ENCODE assay signal across 16 cellular contexts in genomic region chr7:34939175-34939574, GRCh38.
DNase-seq lines count a peak whose midpoint lies in the region; ATAC-seq, FAIRE-seq and TF ChIP-seq lines count a peak whose summit lies in the region.
"Had no signal": no experiment of that assay in that cellular context is flagged by ENCODE, and none has a peak within 500 bp of the region (broad histone marks: within the 10 kb centered on the region; RNA-seq: fewer than 3 reads in every experiment).

No MANE protein-coding gene starts in this region.

- H3K27me3 ChIP-seq in hepatocyte: no peaks in the 10 kb centered on the region
- H3K27me3 ChIP-seq: ovary had no signal

- peak overlapping the region; percentile 75 to 83 for H3K27ac ChIP-seq in A549
- no peak overlapping the region for H3K27ac ChIP-seq in hepatocyte
- H3K27ac ChIP-seq: ovary, thoracic aorta, VCaP had no signal

- POLR2A ChIA-PET in A549 (lab: Yijun Ruan, JAX): no interaction called here

- H3K79me2 ChIP-seq in hepatocyte: no peaks in the 10 kb centered on the region

- H3K4me2 ChIP-seq in A549: peak overlapping the region; percentile 78
- no peak overlapping the region for H3K4me2 ChIP-seq in hepatocyte

- FAIRE-seq in A549 (lab: Jason Lieb, UNC): peak; percentile 86

- peak in 1 of 2 experiments; percentile 78; a peak in 2 of 5 replicates for TF ChIP-seq EP300 in A549 (IDR thresholded peaks at IDR 0.05)

- TF ChIP-seq CTCF in A549 (IDR thresholded peaks at IDR 0.05) (no peak), hepatocyte (IDR thresholded peaks at IDR 0.05; ENCODE audit: poor library complexity) (no peak)

- peak; percentile 97 to 99 for ATAC-seq in A549
- ATAC-seq in GM19395 (IDR thresholded peaks at IDR 0.05; ENCODE audit: unreplicated experiment): no peak

- no peak for TF ChIP-seq POLR2A in A549 (IDR thresholded peaks at IDR 0.05; ENCODE audit: low read length)

- peak; percentile 18 to 49; a peak in 3 of 5 replicates for TF ChIP-seq RAD21 in A549 (conservative IDR thresholded peaks at IDR 0.05 in 1 of 2, IDR thresholded peaks at IDR 0.05 in 1 of 2)

- no peaks in the 10 kb centered on the region for H3K36me3 ChIP-seq in hepatocyte (replicated peaks; ENCODE audit: insufficient read depth, low read depth)
- H3K36me3 ChIP-seq: ovary had no signal

- peak; percentile 60 to 92 for DNase-seq in A549 (ENCODE audit: low read depth in 1 of 2, low spot score in 1 of 2)
- peak; percentile 18 for DNase-seq in HK-2 (ENCODE audit: unreplicated experiment)
- DNase-seq in astrocyte of the hippocampus (ENCODE audit: low read depth, low spot score): peak; percentile 38
- DNase-seq in hepatocyte (ENCODE audit: low spot score): peak; percentile 29
- DNase-seq in epidermal melanocyte (ENCODE audit: insufficient read length, low spot score): no peak
- DNase-seq in effector CD4-positive, alpha-beta T cell: no peak
- no peak for DNase-seq in GF-D8 (lab: John Stamatoyannopoulos, UW)
- DNase-seq: ACHN; activated CD8-positive, alpha-beta memory T cell treated with anti-CD3 and anti-CD28 coated beads, Interleukin-2, amount 50 U/mL, for 4 hours; Karpas-422; NCI-H2029 treated with DMSO at 0.1 percent for 48 hours; ovary; stimulated activated CD4-positive, alpha-beta T cell treated with anti-CD3 and anti-CD28 coated beads, Interleukin-15, amount 100 ng/mL, for 24 hours had no signal

- H2AFZ ChIP-seq in hepatocyte: no peak overlapping the region

- no peaks in the 10 kb centered on the region for H4K20me1 ChIP-seq in hepatocyte (ENCODE audit: insufficient read depth, poor library complexity, severe bottlenecking)

- H3K9me2 ChIP-seq in hepatocyte (replicated peaks; ENCODE audit: insufficient read depth): no peaks in the 10 kb centered on the region

- H3K4me3 ChIP-seq in A549 (no peak overlapping the region), hepatocyte (no peak overlapping the region)
- H3K4me3 ChIP-seq: ovary, thoracic aorta had no signal

- CTCF ChIA-PET in A549 (lab: Yijun Ruan, JAX): interaction anchor here (0.9 to 2.5 kb wide), 5 partner anchors 10 to 618 kb away, joined by 3 to 7 read pairs (median 4); no protein-coding TSS in a partner anchor

- WGBS in A549 (ENCODE audit: missing lambda C conversion rate): 13% methylated on average over 6 of the region's 6 CpGs
- 59% methylated on average over 6 of the region's 6 CpGs for WGBS in hepatocyte (ENCODE audit: low lambda C conversion rate, missing lambda C conversion rate)

- no peaks in the 10 kb centered on the region for H3K9me3 ChIP-seq in A549
- H3K9me3 ChIP-seq in hepatocyte (ENCODE audit: low read depth): no peaks in the 10 kb centered on the region
- H3K9me3 ChIP-seq: ovary, thoracic aorta had no signal

- H3K4me1 ChIP-seq in A549 (peaks cover 45% of the 10 kb centered on the region), hepatocyte (ENCODE audit: insufficient read depth) (no peaks in the 10 kb centered on the region)

TF ChIP-seq in A549, 52 proteins besides CTCF, POLR2A, EP300 and RAD21:
- TF ChIP-seq E2F6 (IDR thresholded peaks at IDR 0.05; ENCODE audit: borderline replicate concordance, low read depth) (no peak), EHF (CRISPR knock-in tag; IDR thresholded peaks at IDR 0.05) (no peak), POLR2AphosphoS2 (conservative IDR thresholded peaks at IDR 0.05; ENCODE audit: low read length) (no peak), FOSB (CRISPR knock-in tag; IDR thresholded peaks at IDR 0.05) (0 out of 2 replicates have a peak, but pooled peaks have one; percentile 61), JUNB (IDR thresholded peaks at IDR 0.05) (peak; percentile 80), ESRRA (IDR thresholded peaks at IDR 0.05; ENCODE audit: borderline replicate concordance, low read length) (0 out of 2 replicates have a peak, but pooled peaks have one; percentile 24), HOXB5 (CRISPR knock-in tag; IDR thresholded peaks at IDR 0.05) (peak; percentile 81), MAX (IDR thresholded peaks at IDR 0.05) (peak; percentile 81), ATOH8 (CRISPR knock-in tag; IDR thresholded peaks at IDR 0.05; ENCODE audit: low read depth) (peak; percentile 31; the same call in 1 of the 2 replicates), MAZ (IDR thresholded peaks at IDR 0.05; ENCODE audit: borderline replicate concordance, low read depth, low read length) (no peak), MYC (IDR thresholded peaks at IDR 0.05; ENCODE audit: borderline replicate concordance, low read length) (no peak), FOSL2 (IDR thresholded peaks at IDR 0.05) (peak; percentile 74), FOSL2 (CRISPR knock-in tag; IDR thresholded peaks at IDR 0.05) (peak; percentile 93), SMC3 (IDR thresholded peaks at IDR 0.05) (peak; percentile 46; the same call in 2 of the 3 replicates), JUN (IDR thresholded peaks at IDR 0.05) (peak; percentile 32 to 68; a peak in 4 of 5 replicates), CEBPB (IDR thresholded peaks at IDR 0.05) (peak; percentile 88 to 97), GATA3 (IDR thresholded peaks at IDR 0.05; ENCODE audit: borderline replicate concordance) (peak; percentile 84), HOXB13 (CRISPR knock-in tag; IDR thresholded peaks at IDR 0.05; ENCODE audit: low read depth) (peak; percentile 80; the same call in 1 of the 2 replicates)
- TF ChIP-seq, protein P1, sequence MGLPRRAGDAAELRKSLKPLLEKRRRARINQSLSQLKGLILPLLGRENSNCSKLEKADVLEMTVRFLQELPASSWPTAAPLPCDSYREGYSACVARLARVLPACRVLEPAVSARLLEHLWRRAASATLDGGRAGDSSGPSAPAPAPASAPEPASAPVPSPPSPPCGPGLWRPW (IDR thresholded peaks at IDR 0.05): no peak
- TF ChIP-seq, protein P2, sequence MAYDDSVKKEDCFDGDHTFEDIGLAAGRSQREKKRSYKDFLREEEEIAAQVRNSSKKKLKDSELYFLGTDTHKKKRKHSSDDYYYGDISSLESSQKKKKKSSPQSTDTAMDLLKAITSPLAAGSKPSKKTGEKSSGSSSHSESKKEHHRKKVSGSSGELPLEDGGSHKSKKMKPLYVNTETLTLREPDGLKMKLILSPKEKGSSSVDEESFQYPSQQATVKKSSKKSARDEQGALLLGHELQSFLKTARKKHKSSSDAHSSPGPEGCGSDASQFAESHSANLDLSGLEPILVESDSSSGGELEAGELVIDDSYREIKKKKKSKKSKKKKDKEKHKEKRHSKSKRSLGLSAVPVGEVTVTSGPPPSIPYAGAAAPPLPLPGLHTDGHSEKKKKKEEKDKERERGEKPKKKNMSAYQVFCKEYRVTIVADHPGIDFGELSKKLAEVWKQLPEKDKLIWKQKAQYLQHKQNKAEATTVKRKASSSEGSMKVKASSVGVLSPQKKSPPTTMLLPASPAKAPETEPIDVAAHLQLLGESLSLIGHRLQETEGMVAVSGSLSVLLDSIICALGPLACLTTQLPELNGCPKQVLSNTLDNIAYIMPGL (CRISPR knock-in tag; IDR thresholded peaks at IDR 0.05; ENCODE audit: borderline replicate concordance): no peak

Comparison
In these comparisons a context has a peak if more than half of its experiments do, and no peak if none do; other contexts are left out.
1. DNase-seq: peak in A549 (2 of 2), HK-2 (single experiment), astrocyte of the hippocampus (single experiment) and hepatocyte (single experiment); none in epidermal melanocyte (single experiment), effector CD4-positive, alpha-beta T cell (single experiment) and GF-D8 (single experiment).